ENCODE assay signal across 19 cellular contexts in the genomic region with DNA sequence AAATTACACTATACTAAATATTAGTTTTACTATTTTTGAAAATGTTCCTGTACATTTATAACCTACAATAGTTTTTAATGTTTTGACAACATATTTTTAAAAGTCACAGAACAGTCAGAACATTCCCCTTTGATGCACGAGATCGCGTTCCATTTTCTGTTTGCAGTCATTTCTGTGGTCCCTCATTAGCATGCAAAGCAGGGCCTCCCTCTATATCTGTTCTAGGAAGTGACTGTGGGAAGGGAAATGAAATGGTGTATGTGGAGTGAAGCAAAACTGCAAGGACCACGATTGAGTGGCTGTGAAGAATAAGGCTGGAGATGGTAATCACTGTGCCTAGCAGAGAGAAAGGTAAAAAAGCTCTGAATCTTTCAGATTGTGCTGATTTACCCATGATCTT. TPM values are rescaled to one million over a fixed set of nuclear protein-coding genes. Genes with fewer than 3 reads are reported as not detected.
DNase-seq lines count a peak whose midpoint lies in the region; ATAC-seq lines count a peak whose summit lies in the region.
"Not testable (repeated sequence)": the region's sequence is repeated elsewhere in the genome, so short reads cannot be mapped to it uniquely, and the experiment has no call there.
"Had no signal": no experiment of that assay in that cellular context is flagged by ENCODE, and none has a peak within 500 bp of the region (broad histone marks: within the 10 kb centered on the region; RNA-seq: fewer than 3 reads in every experiment).

No MANE protein-coding gene starts in this region.

- not testable (repeated sequence) for H3K27ac Mint-ChIP-seq in activated CD8-positive, alpha-beta memory T cell treated with anti-CD3 and anti-CD28 coated beads, Interleukin-2, amount 10 ng/mL, durations not matched to agents 7 days and 5 days; stimulated activated naive B cell treated with anti-CD40 and anti-IgM and Interleukin-4, amounts not matched to agents 10 μg/mL and 1 μg/mL and 100 μg/mL, for 72 hours

- CTCF ChIA-PET in activated CD8-positive, alpha-beta memory T cell treated with anti-CD3 and anti-CD28 coated beads, Interleukin-2, amount 10 ng/mL, durations not matched to agents 7 days and 5 days (lab: Charles Lee), result not testable (repeated sequence)

- H3K4me1 Mint-ChIP-seq in activated CD8-positive, alpha-beta memory T cell treated with anti-CD3 and anti-CD28 coated beads, Interleukin-2, amount 10 ng/mL, durations not matched to agents 7 days and 5 days; stimulated activated naive B cell treated with anti-CD40 and anti-IgM and Interleukin-4, amounts not matched to agents 10 μg/mL and 1 μg/mL and 100 μg/mL, for 72 hours: not testable (repeated sequence)

- not testable (repeated sequence) for H3K9me3 Mint-ChIP-seq in activated CD8-positive, alpha-beta memory T cell treated with anti-CD3 and anti-CD28 coated beads, Interleukin-2, amount 10 ng/mL, durations not matched to agents 7 days and 5 days (ENCODE audit: low read depth); stimulated activated naive B cell treated with anti-CD40 and anti-IgM and Interleukin-4, amounts not matched to agents 10 μg/mL and 1 μg/mL and 100 μg/mL, for 72 hours

- peak; percentile 65 for ATAC-seq in GM18508 (IDR thresholded peaks at IDR 0.05; ENCODE audit: insufficient read depth, unreplicated experiment)
- peak; percentile 78 for ATAC-seq in GM19025 (IDR thresholded peaks at IDR 0.05; ENCODE audit: low read depth, unreplicated experiment)
- peak; percentile 58 for ATAC-seq in GM21423 (IDR thresholded peaks at IDR 0.05; ENCODE audit: unreplicated experiment)
- peak; percentile 98 for ATAC-seq in HG02610 (IDR thresholded peaks at IDR 0.05; ENCODE audit: unreplicated experiment)
- ATAC-seq in HG03025 (IDR thresholded peaks at IDR 0.05; ENCODE audit: low FRiP score, unreplicated experiment), result peak; percentile 72
- ATAC-seq in HG03432 (IDR thresholded peaks at IDR 0.05; ENCODE audit: unreplicated experiment), result peak; percentile 87
- peak; percentile 33 for ATAC-seq in activated CD8-positive, alpha-beta memory T cell treated with anti-CD3 and anti-CD28 coated beads, Interleukin-2, amount 10 ng/mL, durations not matched to agents 7 days and 5 days
- ATAC-seq in stimulated activated naive B cell treated with anti-CD40 and anti-IgM and Interleukin-4, amounts not matched to agents 10 μg/mL and 1 μg/mL and 100 μg/mL, for 72 hours (replicated peaks), result peak; percentile 48 to 60

- not testable (repeated sequence) for H3K4me3 Mint-ChIP-seq in activated CD8-positive, alpha-beta memory T cell treated with anti-CD3 and anti-CD28 coated beads, Interleukin-2, amount 10 ng/mL, durations not matched to agents 7 days and 5 days; stimulated activated naive B cell treated with anti-CD40 and anti-IgM and Interleukin-4, amounts not matched to agents 10 μg/mL and 1 μg/mL and 100 μg/mL, for 72 hours

- not testable (repeated sequence) for DNase-seq in activated CD8-positive, alpha-beta memory T cell treated with anti-CD3 and anti-CD28 coated beads, Interleukin-2, amount 10 ng/mL, durations not matched to agents 7 days and 5 days; stimulated activated naive B cell treated with anti-CD40 and anti-IgM and Interleukin-4, amounts not matched to agents 10 μg/mL and 1 μg/mL and 100 μg/mL, for 72 hours

- not testable (repeated sequence) for H3K36me3 Mint-ChIP-seq in activated CD8-positive, alpha-beta memory T cell treated with anti-CD3 and anti-CD28 coated beads, Interleukin-2, amount 10 ng/mL, durations not matched to agents 7 days and 5 days; stimulated activated naive B cell treated with anti-CD40 and anti-IgM and Interleukin-4, amounts not matched to agents 10 μg/mL and 1 μg/mL and 100 μg/mL, for 72 hours

- H3K27me3 Mint-ChIP-seq in activated CD8-positive, alpha-beta memory T cell treated with anti-CD3 and anti-CD28 coated beads, Interleukin-2, amount 10 ng/mL, durations not matched to agents 7 days and 5 days, result peaks cover 16% of the 10 kb centered on the region
- not testable (repeated sequence) for H3K27me3 Mint-ChIP-seq in stimulated activated naive B cell treated with anti-CD40 and anti-IgM and Interleukin-4, amounts not matched to agents 10 μg/mL and 1 μg/mL and 100 μg/mL, for 72 hours

RNA-seq across cellular contexts. Expression of a gene that starts 24.3 kb away (rescaled TPM):
- total RNA-seq in activated CD8-positive, alpha-beta memory T cell treated with anti-CD3 and anti-CD28 coated beads, Interleukin-2, amount 10 ng/mL, durations not matched to agents 7 days and 5 days, result not detected
- total RNA-seq: activated CD4-positive, alpha-beta memory T cell treated with anti-CD3 and anti-CD28 coated beads for 36 hours; dermis blood vessel endothelial cell; fibroblast of lung; GM23248; left lung; myocyte; posterior vena cava; right lobe of liver; RPMI7951; SJSA1; T-cell had no signal

RNA-seq across cellular contexts. Expression of a gene that starts 40.5 kb away (rescaled TPM):
- 100 to 1,000 TPM; 399 to 472 TPM for total RNA-seq in activated CD8-positive, alpha-beta memory T cell treated with anti-CD3 and anti-CD28 coated beads, Interleukin-2, amount 10 ng/mL, durations not matched to agents 7 days and 5 days

RNA-seq across cellular contexts. Expression of a gene that starts 41.1 kb away (rescaled TPM):
- total RNA-seq in activated CD8-positive, alpha-beta memory T cell treated with anti-CD3 and anti-CD28 coated beads, Interleukin-2, amount 10 ng/mL, durations not matched to agents 7 days and 5 days, result 10 to 100 TPM; 70.8 to 79.8 TPM

Comparison
In these comparisons a context has a peak if more than half of its experiments do, and no peak if none do; other contexts are left out.
1. ATAC-seq: peak in every context shown above with its lines; median percentile 98 in HG02610; 87 in HG03432; 78 in GM19025; 72 in HG03025; 65 in GM18508; 58 in GM21423; 54 in stimulated activated naive B cell treated with anti-CD40 and anti-IgM and Interleukin-4, amounts not matched to agents 10 μg/mL and 1 μg/mL and 100 μg/mL, for 72 hours; 33 in activated CD8-positive, alpha-beta memory T cell treated with anti-CD3 and anti-CD28 coated beads, Interleukin-2, amount 10 ng/mL, durations not matched to agents 7 days and 5 days.